In genomic region chr16:87534030-87534653, GRCh38 we compare ENCODE assay signal across 23 cellular contexts.
"Had no signal": no experiment of that assay in that cellular context is flagged by ENCODE, and none has a peak within 500 bp of the region (broad histone marks: within the 10 kb centered on the region; RNA-seq: fewer than 3 reads in every experiment).

No MANE protein-coding gene starts in this region.

- H3K27ac ChIP-seq: left ventricle myocardium inferior, ovary, right atrium auricular region, skin epidermis, stomach, testis, thyroid gland, transverse colon, upper lobe of left lung, vagina had no signal

- H3K9me3 ChIP-seq: testis, thyroid gland, vagina had no signal

- H3K36me3 ChIP-seq: left ventricle myocardium inferior, ovary, right atrium auricular region, stomach, thyroid gland, transverse colon, upper lobe of left lung, vagina had no signal

- DNase-seq: hippocampal formation; left ventricle myocardium inferior; mesendoderm; naive thymus-derived CD4-positive, alpha-beta T cell; ovary; stimulated activated CD4-positive, alpha-beta T cell treated with anti-CD3 and anti-CD28 coated beads, Interleukin-12 subunit alpha, Interleukin-12 subunit beta, amount 100 ng/mL, for 4 hours; stimulated activated CD4-positive, alpha-beta T cell treated with anti-CD3 and anti-CD28 coated beads, Interleukin-15, amount 100 ng/mL, for 24 hours; stimulated activated CD4-positive, alpha-beta T cell treated with anti-CD3 and anti-CD28 coated beads, Interleukin-2, amount 100 ng/mL, for 24 hours; stimulated activated CD4-positive, alpha-beta T cell treated with anti-CD3 and anti-CD28 coated beads, Interleukin-4, amount 100 ng/mL, for 1 hour; stimulated activated naive B cell treated with anti-CD40 and anti-IgM and Interleukin-4, amounts not matched to agents 10 μg/mL and 1 μg/mL and 100 μg/mL, for 72 hours; stimulated activated naive CD8-positive, alpha-beta T cell treated with anti-CD3 and anti-CD28 coated beads, Interleukin-15, Interleukin-2, amounts not matched to agents 100 U/mL and 50 U/mL, for 24 hours; stomach; testis; thyroid gland; transverse colon; upper lobe of left lung had no signal

- ATAC-seq: naive thymus-derived CD4-positive, alpha-beta T cell; natural killer cell treated with Interleukin-12 subunit alpha and Interleukin-12 subunit beta and Interleukin-15 and Interleukin-18, amount 100 ng/mL, for 72 hours; sciatic nerve; stimulated activated naive B cell treated with anti-CD40 and anti-IgM and Interleukin-4, amounts not matched to agents 10 μg/mL and 1 μg/mL and 100 μg/mL, for 72 hours; stimulated activated naive CD8-positive, alpha-beta T cell treated with anti-CD3 and anti-CD28 coated beads, Interleukin-15, Interleukin-2, amounts not matched to agents 100 U/mL and 50 U/mL, for 24 hours had no signal

- H3K4me1 ChIP-seq: left ventricle myocardium inferior, right atrium auricular region, testis, transverse colon, upper lobe of left lung, vagina had no signal

- FAIRE-seq: islet of Langerhans had no signal

- H3K4me3 ChIP-seq: left ventricle myocardium inferior, lung, ovary, right atrium auricular region, skin epidermis, stomach, testis, thyroid gland, transverse colon, upper lobe of left lung, vagina had no signal

- H3K27me3 ChIP-seq: ovary, right atrium auricular region, testis, thyroid gland, upper lobe of left lung, vagina had no signal
